Comparison of ENCODE assay signal across 11 cellular contexts in the genomic region with DNA sequence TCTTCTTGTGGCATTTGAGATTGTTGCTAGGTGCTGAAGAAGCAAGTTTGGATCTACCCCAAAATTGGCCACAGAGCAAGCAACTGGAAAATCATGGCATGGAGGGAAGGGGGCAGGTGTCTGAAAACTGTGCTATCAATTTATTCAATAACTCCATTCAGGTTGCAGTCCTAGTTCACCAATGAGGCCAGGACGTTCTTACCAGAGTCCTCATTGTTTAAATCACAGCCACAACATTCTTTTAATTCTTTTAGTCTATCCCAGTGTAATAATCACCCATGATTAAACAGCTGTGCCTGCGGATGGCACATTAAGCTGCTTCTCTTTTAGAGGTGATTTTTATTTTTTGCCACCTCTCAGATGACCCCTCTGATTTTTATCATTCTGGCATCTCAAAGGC.
A peak's percentile ranks its signal among the peaks of the same experiment; 100 is the strongest.
DNase-seq lines count a peak whose midpoint lies in the region; ATAC-seq, FAIRE-seq and TF ChIP-seq lines count a peak whose summit lies in the region.
"Had no signal": no experiment of that assay in that cellular context is flagged by ENCODE, and none has a peak within 500 bp of the region (broad histone marks: within the 10 kb centered on the region; RNA-seq: fewer than 3 reads in every experiment).

No MANE protein-coding gene starts in this region.

- H3K36me3 ChIP-seq in naive thymus-derived CD4-positive, alpha-beta T cell (ENCODE audit: control insufficient read depth in 2 of 3, insufficient read depth in 3 of 3, low read length in 3 of 3): peaks cover 0 to 11% (median 0%) of the 10 kb centered on the region in 3 experiments
- H3K36me3 ChIP-seq: esophagus squamous epithelium had no signal

- no peak for TF ChIP-seq CTCF in CD14-positive monocyte (IDR thresholded peaks at IDR 0.05)
- no peak for TF ChIP-seq CTCF in HL-60 (IDR thresholded peaks at IDR 0.05; ENCODE audit: insufficient read depth, low read length)

- H3K27ac ChIP-seq in HL-60 (replicated peaks): peak overlapping the region; percentile 4; the same call in 1 of the 2 replicates
- peak overlapping the region; percentile 82 for H3K27ac ChIP-seq in naive thymus-derived CD4-positive, alpha-beta T cell (ENCODE audit: low read depth, low read length)

- H3K4me1 ChIP-seq in naive thymus-derived CD4-positive, alpha-beta T cell (ENCODE audit: control insufficient read depth in 2 of 2, insufficient read depth in 2 of 2, low read length in 2 of 2): peaks cover 80 to 92% of the 10 kb centered on the region in 2 donors

- H3K27me3 Mint-ChIP-seq in CD14-positive monocyte (ENCODE audit: low read depth in 3 of 3): peaks cover 0 to 3% (median 0%) of the 10 kb centered on the region in 3 donors
- no peaks in the 10 kb centered on the region for H3K27me3 Mint-ChIP-seq in activated naive CD8-positive, alpha-beta T cell treated with anti-CD3 and anti-CD28 coated beads, Interleukin-2, amount 50 U/mL, for 24 hours
- no peaks in the 10 kb centered on the region for H3K27me3 Mint-ChIP-seq in naive thymus-derived CD4-positive, alpha-beta T cell

- no peak for FAIRE-seq in H54 (lab: Jason Lieb, UNC)

- H3K4me3 ChIP-seq in HL-60 (replicated peaks; ENCODE audit: insufficient read depth, low read length): no peak overlapping the region
- H3K4me3 ChIP-seq in naive thymus-derived CD4-positive, alpha-beta T cell (ENCODE audit: low read length): no peak overlapping the region
- H3K4me3 ChIP-seq: esophagus squamous epithelium had no signal

- POLR2A ChIA-PET in naive thymus-derived CD4-positive, alpha-beta T cell (lab: Charles Lee): interaction anchor here (0.7 to 14.4 kb wide), 17 partner anchors 7 to 205 kb away, joined by 3 to 254 read pairs (median 4); partner anchors contain the start of gene ANKRD44

- H3K4me3 Mint-ChIP-seq in CD14-positive monocyte: no peak overlapping the region
- H3K4me3 Mint-ChIP-seq in activated naive CD8-positive, alpha-beta T cell treated with anti-CD3 and anti-CD28 coated beads, Interleukin-2, amount 50 U/mL, for 24 hours: peak overlapping the region; percentile 75
- peak overlapping the region; percentile 71 to 88 (median 78) for H3K4me3 Mint-ChIP-seq in naive thymus-derived CD4-positive, alpha-beta T cell

- H3K4me1 Mint-ChIP-seq in CD14-positive monocyte: peaks cover 76% of the 10 kb centered on the region
- H3K4me1 Mint-ChIP-seq in activated naive CD8-positive, alpha-beta T cell treated with anti-CD3 and anti-CD28 coated beads, Interleukin-2, amount 50 U/mL, for 24 hours: peaks cover 94% of the 10 kb centered on the region
- peaks cover 69 to 98% (median 91%) of the 10 kb centered on the region in 7 donors for H3K4me1 Mint-ChIP-seq in naive thymus-derived CD4-positive, alpha-beta T cell

- ATAC-seq in activated naive CD8-positive, alpha-beta T cell treated with anti-CD3 and anti-CD28 coated beads, Interleukin-2, amount 50 U/mL, for 24 hours: no peak
- ATAC-seq in naive thymus-derived CD4-positive, alpha-beta T cell: no peak
- ATAC-seq in GM21528 (IDR thresholded peaks at IDR 0.05; ENCODE audit: low FRiP score, unreplicated experiment): no peak

- H3K9me3 Mint-ChIP-seq in CD14-positive monocyte: no peaks in the 10 kb centered on the region
- no peaks in the 10 kb centered on the region for H3K9me3 Mint-ChIP-seq in activated naive CD8-positive, alpha-beta T cell treated with anti-CD3 and anti-CD28 coated beads, Interleukin-2, amount 50 U/mL, for 24 hours
- H3K9me3 Mint-ChIP-seq in naive thymus-derived CD4-positive, alpha-beta T cell: peaks cover 0 to 4% (median 0%) of the 10 kb centered on the region in 11 donors

- no peaks in the 10 kb centered on the region for H3K27me3 ChIP-seq in HL-60 (ENCODE audit: insufficient read depth, poor library complexity, severe bottlenecking)
- H3K27me3 ChIP-seq in naive thymus-derived CD4-positive, alpha-beta T cell (ENCODE audit: control insufficient read depth in 2 of 2, insufficient read depth in 2 of 2, low read length in 2 of 2): no peaks in the 10 kb centered on the region
- H3K27me3 ChIP-seq: esophagus squamous epithelium had no signal

- no peak for TF ChIP-seq POLR2A in H54 (IDR thresholded peaks at IDR 0.05; ENCODE audit: low read depth, low read length)

- CTCF ChIA-PET in naive thymus-derived CD4-positive, alpha-beta T cell (lab: Charles Lee): interaction anchor here (0.6 to 3.0 kb wide), 8 partner anchors 9 to 104 kb away, joined by 3 to 14 read pairs (median 4); no protein-coding TSS in a partner anchor

- DNase-seq in CD14-positive monocyte (ENCODE audit: low spot score) (no peak), HL-60 (ENCODE audit: low read depth in 1 of 2, low spot score in 1 of 2) (no peak), H54 (ENCODE audit: insufficient read length, low spot score) (no peak), inferior parietal cortex (ENCODE audit: extremely low spot score) (no peak), SW 1271 (lab: John Stamatoyannopoulos, UW) (no peak)
- DNase-seq in activated naive CD8-positive, alpha-beta T cell treated with anti-CD3 and anti-CD28 coated beads, Interleukin-2, amount 50 U/mL, for 24 hours: no peak
- no peak for DNase-seq in naive thymus-derived CD4-positive, alpha-beta T cell
- DNase-seq: esophagus squamous epithelium; NCI-H2227 treated with DMSO at 0.1 percent for 48 hours; stimulated activated CD4-positive, alpha-beta T cell treated with anti-CD3 and anti-CD28 coated beads, Interleukin-4, amount 100 ng/mL, for 1 hour had no signal

- no peaks in the 10 kb centered on the region for H3K9me3 ChIP-seq in naive thymus-derived CD4-positive, alpha-beta T cell (ENCODE audit: control insufficient read depth in 2 of 3, low read length in 3 of 3)
- H3K9me3 ChIP-seq: esophagus squamous epithelium had no signal

- H3K27ac Mint-ChIP-seq in CD14-positive monocyte: peak overlapping the region; percentile 96 to 100 (median 100)
- peak overlapping the region; percentile 97 for H3K27ac Mint-ChIP-seq in activated naive CD8-positive, alpha-beta T cell treated with anti-CD3 and anti-CD28 coated beads, Interleukin-2, amount 50 U/mL, for 24 hours
- peak overlapping the region; percentile 93 to 100 (median 98) for H3K27ac Mint-ChIP-seq in naive thymus-derived CD4-positive, alpha-beta T cell

- H3K36me3 Mint-ChIP-seq in CD14-positive monocyte: peaks cover 17 to 27% of the 10 kb centered on the region in 2 donors
- peaks cover 27% of the 10 kb centered on the region for H3K36me3 Mint-ChIP-seq in activated naive CD8-positive, alpha-beta T cell treated with anti-CD3 and anti-CD28 coated beads, Interleukin-2, amount 50 U/mL, for 24 hours (ENCODE audit: low read depth)
- peaks cover 11 to 42% (median 21%) of the 10 kb centered on the region in 5 donors for H3K36me3 Mint-ChIP-seq in naive thymus-derived CD4-positive, alpha-beta T cell

- intact Hi-C loops in CD14-positive monocyte (cut with micrococcal nuclease): loop anchor here in 1 of 2 donors (10.0 kb wide), 1 partner anchor 48 kb away; no protein-coding TSS in a partner anchor
- intact Hi-C loops in naive thymus-derived CD4-positive, alpha-beta T cell (cut with micrococcal nuclease): loop anchor here (2.0 to 10.0 kb wide), 2 partner anchors 48 to 298 kb away; partner anchors contain the start of gene HSPE1 (in 1 of the 2)

Comparison
In these comparisons a context has a peak if more than half of its experiments do, and no peak if none do; other contexts are left out.
1. H3K4me3 Mint-ChIP-seq: peak in activated naive CD8-positive, alpha-beta T cell treated with anti-CD3 and anti-CD28 coated beads, Interleukin-2, amount 50 U/mL, for 24 hours (single experiment) and naive thymus-derived CD4-positive, alpha-beta T cell (10 of 10); none in CD14-positive monocyte (0 of 2).
2. Peak in every context shown above with its lines, with median percentiles within 50 percentile points of each other: H3K27ac Mint-ChIP-seq.